ENCODE assay signal across 9 cellular contexts in the genomic region with DNA sequence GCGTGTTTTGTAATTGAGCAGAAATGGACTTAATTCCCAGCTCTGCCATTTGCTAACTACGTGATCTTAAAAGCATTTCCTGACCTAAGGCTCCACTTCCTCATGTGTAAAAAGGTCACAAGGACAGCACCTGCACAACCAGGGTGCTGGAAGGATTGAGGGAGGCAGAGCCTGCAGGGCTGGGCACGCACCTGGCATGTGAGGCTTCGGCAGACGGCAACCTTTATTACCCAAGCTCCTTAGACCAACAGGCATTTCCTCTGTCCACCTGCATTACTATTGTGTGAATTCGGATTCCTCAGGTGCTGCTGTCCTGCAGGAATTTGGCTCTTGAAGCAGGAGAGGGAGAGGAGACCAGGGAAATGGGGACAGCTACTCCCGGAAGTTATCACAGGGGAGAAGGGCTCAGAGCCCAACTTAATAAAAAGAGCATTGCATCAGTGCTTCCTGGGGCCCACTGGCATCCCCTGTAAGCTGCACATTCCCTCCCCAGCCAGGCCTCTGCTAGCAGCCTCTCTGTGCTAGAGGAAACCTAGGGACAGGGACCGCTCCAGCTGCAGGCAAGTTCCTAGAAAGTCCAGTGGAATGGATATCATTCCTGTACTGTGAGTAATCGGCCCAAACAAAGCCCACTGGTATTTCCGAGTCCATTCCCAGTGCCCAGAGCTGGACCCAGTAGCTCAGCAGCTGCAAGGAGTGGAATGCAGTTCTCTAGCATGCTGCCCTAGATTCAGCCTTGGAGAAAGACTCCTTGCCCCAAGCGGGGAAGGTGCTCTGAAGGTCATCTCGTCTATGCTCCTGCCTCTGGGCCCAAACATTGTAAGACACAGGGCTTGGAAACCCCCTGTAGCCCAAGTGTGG.
DNase-seq lines count a peak whose midpoint lies in the region; ATAC-seq and TF ChIP-seq lines count a peak whose summit lies in the region.
"Had no signal": no experiment of that assay in that cellular context is flagged by ENCODE, and none has a peak within 500 bp of the region (broad histone marks: within the 10 kb centered on the region; RNA-seq: fewer than 3 reads in every experiment).

No MANE protein-coding gene starts in this region.

- no peak for TF ChIP-seq CTCF in vagina (IDR thresholded peaks at IDR 0.05)

- no peak for ATAC-seq in naive B cell (ENCODE audit: low read depth in 2 of 2)

- H3K4me1 ChIP-seq in duodenal mucosa (ENCODE audit: control insufficient read depth in 1 of 2, insufficient read depth in 2 of 2, low read length in 2 of 2) (peaks cover 40 to 43% of the 10 kb centered on the region in 2 donors), vagina (no peaks in the 10 kb centered on the region)

- H3K27me3 Mint-ChIP-seq in naive B cell = peaks cover 0 to 6% (median 4%) of the 10 kb centered on the region in 3 donors

- peak overlapping the region in 3 of 6 donors; percentile 70 to 91 (median 74) for H3K27ac Mint-ChIP-seq in naive B cell

- H3K9me3 Mint-ChIP-seq in naive B cell = no peaks in the 10 kb centered on the region

- peaks cover 54 to 62% (median 60%) of the 10 kb centered on the region in 3 donors for H3K4me1 Mint-ChIP-seq in naive B cell

- no peaks in the 10 kb centered on the region for H3K36me3 Mint-ChIP-seq in naive B cell

- no peaks in the 10 kb centered on the region for H3K9me3 ChIP-seq in duodenal mucosa (ENCODE audit: control insufficient read depth in 1 of 2, low read length in 2 of 2)
- no peaks in the 10 kb centered on the region for H3K9me3 ChIP-seq in vagina

- H3K27ac ChIP-seq in duodenal mucosa (ENCODE audit: low read depth, low read length) (no peak overlapping the region), vagina (no peak overlapping the region)

- H3K4me3 ChIP-seq in duodenal mucosa (ENCODE audit: low read depth in 1 of 2, low read length in 2 of 2) = peak overlapping the region; percentile 2 to 34
- H3K4me3 ChIP-seq in vagina = no peak overlapping the region

- DNase-seq in EL (peak; percentile 90), LHCN-M2 (ENCODE audit: low read depth) (peak; percentile 98), naive B cell (peak; percentile 44), SHP77 treated with DMSO at 0.1 percent for 48 hours (lab: John Stamatoyannopoulos, UW) (no peak), DMS153 (lab: John Stamatoyannopoulos, UW) (no peak), vagina (ENCODE audit: extremely low spot score in 2 of 2) (no peak), nucleus accumbens (lab: John Stamatoyannopoulos, UW) (no peak)
- DNase-seq: NCI-H82 had no signal

- H3K36me3 ChIP-seq in duodenal mucosa (ENCODE audit: control insufficient read depth in 1 of 2, insufficient read depth in 2 of 2, low read length in 2 of 2) (no peaks in the 10 kb centered on the region), vagina (no peaks in the 10 kb centered on the region)

- H3K27me3 ChIP-seq in duodenal mucosa (ENCODE audit: control insufficient read depth in 1 of 2, insufficient read depth in 2 of 2, low read length in 2 of 2) (peaks cover 0 to 5% of the 10 kb centered on the region in 2 donors), vagina (no peaks in the 10 kb centered on the region)

- intact Hi-C loops in vagina (cut with DNase I) = no loop called here

- peak overlapping the region in 1 of 2 donors; percentile 33 for H3K9ac ChIP-seq in duodenal mucosa (ENCODE audit: low read depth in 1 of 2, low read length in 2 of 2)

- H3K4me3 Mint-ChIP-seq in naive B cell = peak overlapping the region in 6 of 8 donors; percentile 24 to 68 (median 40)

- no peak for TF ChIP-seq POLR2A in vagina (IDR thresholded peaks at IDR 0.05)

Comparison
In these comparisons a context has a peak if more than half of its experiments do, and no peak if none do; other contexts are left out.
1. DNase-seq: peak in EL (single experiment), LHCN-M2 (single experiment) and naive B cell (single experiment); none in SHP77 treated with DMSO at 0.1 percent for 48 hours (single experiment), DMS153 (single experiment), vagina (0 of 2) and nucleus accumbens (0 of 56).
2. H3K4me3 ChIP-seq: peak in duodenal mucosa (2 of 2); none in vagina (0 of 2).